ENCODE assay signal across 30 cellular contexts in genomic region chr10:29183304-29183918, GRCh38.
"Had no signal": no experiment of that assay in that cellular context is flagged by ENCODE, and none has a peak within 500 bp of the region (broad histone marks: within the 10 kb centered on the region; RNA-seq: fewer than 3 reads in every experiment).

No MANE protein-coding gene starts in this region.

- H3K9me3 ChIP-seq: left ventricle myocardium inferior, pancreas, prostate gland, stomach, thyroid gland, upper lobe of right lung had no signal

- H3K36me3 ChIP-seq: left ventricle myocardium inferior, pancreas, prostate gland, stomach, thyroid gland, upper lobe of right lung had no signal

- H3K9me3 Mint-ChIP-seq: activated naive CD4-positive, alpha-beta T cell treated with anti-CD3 and anti-CD28 coated beads, Interleukin-2, amount 50 U/mL, for 24 hours; activated naive CD8-positive, alpha-beta T cell treated with anti-CD3 and anti-CD28 coated beads, Interleukin-2, amount 50 U/mL, for 24 hours; activated T-helper 17 cell treated with anti-CD3 and anti-CD28 coated beads, Interleukin-2, amount 50 U/mL, for 72 hours had no signal

- H3K27ac ChIP-seq: left ventricle myocardium inferior, pancreas, prostate gland, skin epidermis, stomach, thyroid gland, upper lobe of right lung, VCaP had no signal

- H3K4me3 ChIP-seq: left ventricle myocardium inferior, lung, pancreas, prostate gland, skin epidermis, stomach, thyroid gland, upper lobe of right lung had no signal

- H3K27me3 Mint-ChIP-seq: stimulated activated memory B cell treated with anti-CD40 and anti-IgM and Interleukin-4, amounts not matched to agents 10 μg/mL and 1 μg/mL and 100 μg/mL, for 72 hours had no signal

- H3K27me3 ChIP-seq: pancreas, thyroid gland, upper lobe of right lung had no signal

- ATAC-seq: activated CD4-positive, CD25-positive, alpha-beta regulatory T cell treated with anti-CD3 and anti-CD28 coated beads, Interleukin-2, amount 50 U/mL, for 24 hours; activated naive CD8-positive, alpha-beta T cell treated with anti-CD3 and anti-CD28 coated beads, Interleukin-2, amount 50 U/mL, for 24 hours; activated T-helper 17 cell treated with anti-CD3 and anti-CD28 coated beads, Interleukin-2, amount 50 U/mL, for 72 hours; esophagus mucosa; pancreas; sciatic nerve; stimulated activated memory B cell treated with anti-CD40 and anti-IgM and Interleukin-4, amounts not matched to agents 10 μg/mL and 1 μg/mL and 100 μg/mL, for 72 hours; upper lobe of right lung had no signal

- H3K4me1 Mint-ChIP-seq: activated naive CD4-positive, alpha-beta T cell treated with anti-CD3 and anti-CD28 coated beads, Interleukin-2, amount 50 U/mL, for 24 hours; activated naive CD8-positive, alpha-beta T cell treated with anti-CD3 and anti-CD28 coated beads, Interleukin-2, amount 50 U/mL, for 24 hours; activated T-helper 17 cell treated with anti-CD3 and anti-CD28 coated beads, Interleukin-2, amount 50 U/mL, for 72 hours; naive B cell; stimulated activated memory B cell treated with anti-CD40 and anti-IgM and Interleukin-4, amounts not matched to agents 10 μg/mL and 1 μg/mL and 100 μg/mL, for 72 hours had no signal

- H3K4me3 Mint-ChIP-seq: activated naive CD4-positive, alpha-beta T cell treated with anti-CD3 and anti-CD28 coated beads, Interleukin-2, amount 50 U/mL, for 24 hours; activated naive CD8-positive, alpha-beta T cell treated with anti-CD3 and anti-CD28 coated beads, Interleukin-2, amount 50 U/mL, for 24 hours; activated T-helper 17 cell treated with anti-CD3 and anti-CD28 coated beads, Interleukin-2, amount 50 U/mL, for 72 hours; naive B cell; neural crest cell; stimulated activated memory B cell treated with anti-CD40 and anti-IgM and Interleukin-4, amounts not matched to agents 10 μg/mL and 1 μg/mL and 100 μg/mL, for 72 hours had no signal

- H3K36me3 Mint-ChIP-seq: activated naive CD4-positive, alpha-beta T cell treated with anti-CD3 and anti-CD28 coated beads, Interleukin-2, amount 50 U/mL, for 24 hours; naive B cell; stimulated activated memory B cell treated with anti-CD40 and anti-IgM and Interleukin-4, amounts not matched to agents 10 μg/mL and 1 μg/mL and 100 μg/mL, for 72 hours had no signal

- DNase-seq: activated CD4-positive, alpha-beta T cell treated with anti-CD3 and anti-CD28 coated beads for 48 hours; activated CD4-positive, alpha-beta T cell treated with anti-CD3 and anti-CD28 coated beads, Interleukin-2, amount 50 U/mL, for 48 hours; activated CD8-positive, alpha-beta memory T cell treated with anti-CD3 and anti-CD28 coated beads, Interleukin-2, amount 50 U/mL, for 4 hours; activated naive CD8-positive, alpha-beta T cell treated with anti-CD3 and anti-CD28 coated beads, Interleukin-2, amount 50 U/mL, for 24 hours; activated T-cell treated with anti-CD3 and anti-CD28 coated beads, Interleukin-2, amount 50 U/mL, for 1 hour; amygdala; central memory CD4-positive, alpha-beta T cell; foreskin fibroblast; left ventricle myocardium inferior; naive B cell; nucleus accumbens; pancreas; retina; stimulated activated CD4-positive, alpha-beta T cell treated with anti-CD3 and anti-CD28 coated beads, Interleukin-1b, Interleukin-23, amount 100 ng/mL, for 48 hours; stimulated activated CD4-positive, alpha-beta T cell treated with anti-CD3 and anti-CD28 coated beads, Interleukin-4, amount 100 ng/mL, for 4 hours; stimulated activated CD8-positive, alpha-beta memory T cell treated with anti-CD3 and anti-CD28 coated beads, Interleukin-4, amount 100 ng/mL, for 48 hours; stomach; thyroid gland; upper lobe of right lung had no signal

- H3K4me1 ChIP-seq: left ventricle myocardium inferior, pancreas, prostate gland, stomach, thyroid gland, upper lobe of right lung had no signal

- H3K27ac Mint-ChIP-seq: activated naive CD4-positive, alpha-beta T cell treated with anti-CD3 and anti-CD28 coated beads, Interleukin-2, amount 50 U/mL, for 24 hours; activated naive CD8-positive, alpha-beta T cell treated with anti-CD3 and anti-CD28 coated beads, Interleukin-2, amount 50 U/mL, for 24 hours; activated T-helper 17 cell treated with anti-CD3 and anti-CD28 coated beads, Interleukin-2, amount 50 U/mL, for 72 hours; naive B cell; stimulated activated memory B cell treated with anti-CD40 and anti-IgM and Interleukin-4, amounts not matched to agents 10 μg/mL and 1 μg/mL and 100 μg/mL, for 72 hours had no signal
